ENCODE assay signal across 14 cellular contexts in the genomic region with DNA sequence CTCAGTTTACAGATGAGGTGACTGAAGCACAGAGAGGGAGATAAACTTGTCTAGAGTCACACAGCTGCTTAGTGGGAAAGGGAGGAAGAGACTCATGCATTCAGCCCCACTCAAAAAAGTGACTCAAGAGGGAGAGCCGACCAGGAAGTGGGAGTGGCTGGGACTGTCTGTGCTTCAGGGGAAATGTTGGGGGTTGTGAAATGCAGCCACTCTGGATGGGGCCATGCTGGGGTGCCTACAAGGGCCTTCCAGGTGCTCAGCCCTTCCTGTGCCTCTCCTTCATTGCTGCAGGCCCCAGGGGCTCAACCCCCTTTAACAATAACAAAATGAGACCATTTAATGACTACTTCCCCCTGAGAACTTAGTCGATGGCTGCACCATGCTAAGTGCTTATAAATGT. TPM values are rescaled to one million over a fixed set of nuclear protein-coding genes. Genes with fewer than 3 reads are reported as not detected.
DNase-seq lines count a peak whose midpoint lies in the region; ATAC-seq and TF ChIP-seq lines count a peak whose summit lies in the region.
"Had no signal": no experiment of that assay in that cellular context is flagged by ENCODE, and none has a peak within 500 bp of the region (broad histone marks: within the 10 kb centered on the region; RNA-seq: fewer than 3 reads in every experiment).

No MANE protein-coding gene starts in this region.

- TF ChIP-seq CTCF in sigmoid colon (IDR thresholded peaks at IDR 0.05) (no peak), CD14-positive monocyte (IDR thresholded peaks at IDR 0.05) (no peak), mucosa of descending colon (IDR thresholded peaks at IDR 0.05) (no peak)

- H3K4me3 ChIP-seq in sigmoid colon (no peak overlapping the region), mucosa of descending colon (no peak overlapping the region)

- DNase-seq in HCEC 1CT (peak; percentile 20), NCI-H226 (peak; percentile 24), ecto neural progenitor cell (ENCODE audit: low spot score) (peak; percentile 29), sigmoid colon (no peak), CD14-positive monocyte (ENCODE audit: low spot score) (no peak), mucosa of descending colon (no peak)
- no peak for DNase-seq in stimulated activated CD4-positive, alpha-beta T cell treated with anti-CD3 and anti-CD28 coated beads, Interleukin-4, amount 100 ng/mL, for 24 hours
- no peak for DNase-seq in stimulated activated CD4-positive, alpha-beta T cell treated with anti-CD3 and anti-CD28 coated beads, Interleukin-4, amount 100 ng/mL, for 1 hour
- DNase-seq: activated CD4-positive, alpha-beta T cell treated with anti-CD3 and anti-CD28 coated beads for 4 hours; CD8-positive, alpha-beta T cell; GF-D8; NCI-H2107; T-cell had no signal

- H3K36me3 ChIP-seq in sigmoid colon = no peaks in the 10 kb centered on the region
- H3K36me3 ChIP-seq in mucosa of descending colon (ENCODE audit: low read depth) = no peaks in the 10 kb centered on the region

- peaks cover 0 to 4% (median 3%) of the 10 kb centered on the region in 3 donors for H3K27me3 Mint-ChIP-seq in CD14-positive monocyte (ENCODE audit: low read depth in 3 of 3)

- H3K4me1 Mint-ChIP-seq in CD14-positive monocyte = peaks cover 13% of the 10 kb centered on the region

- H3K27me3 ChIP-seq in sigmoid colon = no peaks in the 10 kb centered on the region

- H3K4me3 Mint-ChIP-seq in CD14-positive monocyte = no peak overlapping the region
- H3K4me3 Mint-ChIP-seq: CD8-positive, alpha-beta T cell; T-cell had no signal

- peak overlapping the region in 1 of 7 donors; percentile 26 for H3K27ac Mint-ChIP-seq in CD14-positive monocyte
- H3K27ac Mint-ChIP-seq: activated T-helper 2 cell treated with anti-CD3 and anti-CD28 coated beads, Interferon-gamma antibody, Interleukin-2, Interleukin-4, amounts not matched to agents 10 μg/mL and 5 μg/mL and 100 μg/mL, durations not matched to agents 14 hours and 24 hours and 36 hours; CD8-positive, alpha-beta T cell; T-cell had no signal

- H3K36me3 Mint-ChIP-seq in CD14-positive monocyte = no peaks in the 10 kb centered on the region
- H3K36me3 Mint-ChIP-seq: CD8-positive, alpha-beta T cell; T-cell had no signal

- peaks cover 0 to 96% (median 88%) of the 10 kb centered on the region in 4 donors for H3K4me1 ChIP-seq in sigmoid colon
- H3K4me1 ChIP-seq in mucosa of descending colon (ENCODE audit: low read depth) = no peaks in the 10 kb centered on the region

- ATAC-seq in mucosa of descending colon = no peak
- ATAC-seq: CD8-positive, alpha-beta T cell had no signal

- no peaks in the 10 kb centered on the region for H3K9me3 ChIP-seq in sigmoid colon
- H3K9me3 ChIP-seq in mucosa of descending colon = no peaks in the 10 kb centered on the region

- intact Hi-C loops in sigmoid colon (cut with DNase I) (no loop called here), CD14-positive monocyte (cut with micrococcal nuclease) (no loop called here), mucosa of descending colon (cut with DNase I, micrococcal nuclease) (no loop called here)

- TF ChIP-seq POLR2A in sigmoid colon (IDR thresholded peaks at IDR 0.05) = no peak

- WGBS in sigmoid colon, 2 donors = 23 to 24% methylated on average over 2 of the region's 2 CpGs

- no peak for TF ChIP-seq EP300 in sigmoid colon (IDR thresholded peaks at IDR 0.05)

- peaks cover 0 to 3% (median 0%) of the 10 kb centered on the region in 7 donors for H3K9me3 Mint-ChIP-seq in CD14-positive monocyte
- H3K9me3 Mint-ChIP-seq: activated T-helper 2 cell treated with anti-CD3 and anti-CD28 coated beads, Interferon-gamma antibody, Interleukin-2, Interleukin-4, amounts not matched to agents 10 μg/mL and 5 μg/mL and 100 μg/mL, durations not matched to agents 14 hours and 24 hours and 36 hours; CD8-positive, alpha-beta T cell; T-cell had no signal

- H3K27ac ChIP-seq in sigmoid colon = peak overlapping the region; percentile 78 to 91 (median 89)

RNA-seq across cellular contexts. Expression of a gene that starts 41.8 kb away (rescaled TPM):
- 100 to 1,000 TPM in 2 of 4 donors, 10 to 100 TPM in 2; 62.0 to 213 (median 119) TPM for total RNA-seq in sigmoid colon
- polyA plus RNA-seq in sigmoid colon = 1 to 10 TPM in 1 of 3 donors, under 1 TPM in 2; 0.46 to 7.6 (median 0.60) TPM
- not detected for polyA plus RNA-seq in CD14-positive monocyte
- total RNA-seq in mucosa of descending colon = 10 to 100 TPM in 1 of 3 donors, 1 to 10 TPM in 2; 5.5 to 89.4 (median 9.2) TPM

Comparison
In these comparisons a context has a peak if more than half of its experiments do, and no peak if none do; other contexts are left out.
1. DNase-seq: peak in HCEC 1CT (single experiment), NCI-H226 (single experiment) and ecto neural progenitor cell (single experiment); none in sigmoid colon (single experiment), CD14-positive monocyte (single experiment), stimulated activated CD4-positive, alpha-beta T cell treated with anti-CD3 and anti-CD28 coated beads, Interleukin-4, amount 100 ng/mL, for 24 hours (single experiment), mucosa of descending colon (0 of 3) and stimulated activated CD4-positive, alpha-beta T cell treated with anti-CD3 and anti-CD28 coated beads, Interleukin-4, amount 100 ng/mL, for 1 hour (single experiment).